Comparison of ENCODE assay signal across 29 cellular contexts in the genomic region with DNA sequence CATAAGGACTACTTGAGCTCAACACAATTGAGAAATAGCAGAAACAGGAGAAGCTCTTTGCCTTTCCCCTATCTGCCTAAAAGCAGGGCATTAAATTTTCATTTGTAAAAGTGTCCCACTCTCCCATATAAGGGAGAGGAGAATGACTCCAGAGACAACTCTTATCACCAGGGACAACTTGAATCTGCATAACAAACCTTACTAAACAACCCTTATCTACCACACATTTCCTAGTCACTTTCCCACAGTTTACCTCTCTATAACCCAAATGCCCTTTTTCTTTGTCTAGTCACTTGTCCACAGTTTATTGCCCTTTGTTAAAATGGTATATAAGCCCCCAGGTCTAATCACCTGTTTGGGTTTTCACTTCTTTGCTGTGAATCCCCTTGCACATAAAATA. TPM values are rescaled to one million over a fixed set of nuclear protein-coding genes. Genes with fewer than 3 reads are reported as not detected.
DNase-seq lines count a peak whose midpoint lies in the region; ATAC-seq, FAIRE-seq and TF ChIP-seq lines count a peak whose summit lies in the region.
"Had no signal": no experiment of that assay in that cellular context is flagged by ENCODE, and none has a peak within 500 bp of the region (broad histone marks: within the 10 kb centered on the region; RNA-seq: fewer than 3 reads in every experiment).

No MANE protein-coding gene starts in this region.

- no peak overlapping the region for H3K9ac ChIP-seq in H1 (replicated peaks in 1 of 4; ENCODE audit: extremely low read depth in 1 of 4, low read depth in 3 of 4, low read length in 3 of 4)

- H3K4me2 ChIP-seq in H1 (ENCODE audit: insufficient read depth in 1 of 2, low read depth in 2 of 2, low read length in 2 of 2): no peak overlapping the region

- H2BK20ac ChIP-seq in H1 (ENCODE audit: low read length): 0 out of 2 replicates have a peak overlapping the region, but pooled peaks have one; percentile 73

- H3K14ac ChIP-seq in H1 (ENCODE audit: insufficient read length): no peak overlapping the region

- FAIRE-seq in HTR-8/SVneo (lab: Jason Lieb, UNC) (peak; percentile 4), H1 (lab: Jason Lieb, UNC) (no peak)
- FAIRE-seq: endometrium, GM12878 had no signal

- H3K23me2 ChIP-seq in H1 (ENCODE audit: low read depth, low read length): no peaks in the 10 kb centered on the region

- ATAC-seq in heart left ventricle (no peak), psoas muscle (peak in 1 of 4 donors; percentile 8), HG03469 (IDR thresholded peaks at IDR 0.05; ENCODE audit: unreplicated experiment) (no peak)
- ATAC-seq: activated CD4-positive, CD25-positive, alpha-beta regulatory T cell treated with anti-CD3 and anti-CD28 coated beads, Interleukin-2, amount 50 U/mL, for 24 hours; CD8-positive, alpha-beta T cell; GM12878; Panc1 had no signal

- H4K20me1 ChIP-seq in H1 (replicated peaks in 1 of 2; ENCODE audit: control insufficient read depth in 1 of 2, insufficient read depth in 2 of 2, low read length in 2 of 2): no peaks in the 10 kb centered on the region

- H4K8ac ChIP-seq in H1 (ENCODE audit: extremely low read depth, insufficient read depth, low read length): no peak overlapping the region

- no peak overlapping the region for H2AK5ac ChIP-seq in H1 (ENCODE audit: low read depth, low read length)

- H3K9me3 ChIP-seq in heart left ventricle (peaks cover 0 to 7% (median 0%) of the 10 kb centered on the region in 12 donors), H1 (ENCODE audit: insufficient read depth in 2 of 2, low read depth in 1 of 2, low read length in 1 of 2) (peaks cover 7 to 11% of the 10 kb centered on the region in 2 experiments; a peak in 2 of 4 replicates), psoas muscle (no peaks in the 10 kb centered on the region)
- H3K9me3 ChIP-seq: adrenal gland, esophagus squamous epithelium, tibial nerve had no signal

- H2BK5ac ChIP-seq in H1 (ENCODE audit: low read depth, low read length): peak overlapping the region; percentile 73; the same call in 1 of the 2 replicates

- H2AFZ ChIP-seq in H1 (ENCODE audit: low read length): no peak overlapping the region

- intact Hi-C loops in heart left ventricle (cut with DNase I) (no loop called here), cardiac septum (cut with DNase I) (no loop called here), psoas muscle (cut with DNase I) (no loop called here)

- H3K4me3 ChIP-seq in heart left ventricle (no peak overlapping the region), H1 (ENCODE audit: extremely low read depth in 1 of 4, insufficient read depth in 2 of 4, low read depth in 3 of 4, low read length in 4 of 4) (no peak overlapping the region), psoas muscle (no peak overlapping the region)
- H3K4me3 ChIP-seq: adrenal gland, esophagus squamous epithelium, GM12878, tibial nerve had no signal

- no peak overlapping the region for H2BK15ac ChIP-seq in H1 (ENCODE audit: low read length)

- in situ Hi-C loops in GM13976 (cut with MboI; ENCODE audit: low sequenced_read_pairs, unreplicated experiment): no loop called here

- no peak overlapping the region for H3K56ac ChIP-seq in H1 (replicated peaks; ENCODE audit: insufficient read length, low read depth, low read length)

- TF ChIP-seq POLR2A in heart left ventricle (IDR thresholded peaks at IDR 0.05): no peak
- no peak for TF ChIP-seq POLR2A in H1 (IDR thresholded peaks at IDR 0.05; ENCODE audit: control extremely low read depth in 1 of 2, low read depth in 2 of 2, low read length in 2 of 2)

- peaks cover 0 to 11% (median 5%) of the 10 kb centered on the region in 12 donors for H3K4me1 ChIP-seq in heart left ventricle
- H3K4me1 ChIP-seq in H1 (replicated peaks in 1 of 4; ENCODE audit: control insufficient read depth in 3 of 4, insufficient read depth in 4 of 4, low read length in 3 of 4): peaks cover 0 to 10% (median 4%) of the 10 kb centered on the region in 4 experiments; a peak in 4 of 7 replicates
- peaks cover 25% of the 10 kb centered on the region for H3K4me1 ChIP-seq in psoas muscle
- H3K4me1 ChIP-seq: tibial nerve had no signal

- peak overlapping the region; percentile 82 for H4K91ac ChIP-seq in H1 (replicated peaks; ENCODE audit: insufficient read length, low read length)

- H2BK12ac ChIP-seq in H1 (ENCODE audit: low read depth, low read length): peak overlapping the region; percentile 64

- H3K36me3 ChIP-seq in heart left ventricle: no peaks in the 10 kb centered on the region
- no peaks in the 10 kb centered on the region for H3K36me3 ChIP-seq in H1 (ENCODE audit: control insufficient read depth in 2 of 4, insufficient read depth in 4 of 4, low read length in 3 of 4)
- no peaks in the 10 kb centered on the region for H3K36me3 ChIP-seq in psoas muscle (ENCODE audit: insufficient read depth in 1 of 2, low read depth in 1 of 2)
- H3K36me3 ChIP-seq: adrenal gland, esophagus squamous epithelium, tibial nerve had no signal

- H3K27me3 ChIP-seq in heart left ventricle (no peaks in the 10 kb centered on the region), H1 (replicated peaks in 1 of 4; ENCODE audit: control insufficient read depth in 3 of 4, extremely low read depth in 1 of 4, insufficient read depth in 3 of 4, low read length in 3 of 4) (no peaks in the 10 kb centered on the region), psoas muscle (ENCODE audit: insufficient read depth in 3 of 3, low read length in 2 of 3) (no peaks in the 10 kb centered on the region)
- H3K27me3 ChIP-seq: adrenal gland, esophagus squamous epithelium, tibial nerve had no signal

- no peaks in the 10 kb centered on the region for H3K79me1 ChIP-seq in H1 (ENCODE audit: low read depth, low read length)

- DNase-seq in heart left ventricle (no peak), cardiac septum (ENCODE audit: low spot score) (no peak), HTR-8/SVneo (ENCODE audit: insufficient read length, low spot score) (no peak), H1 (ENCODE audit: low read depth in 1 of 2, low spot score in 2 of 2) (no peak), psoas muscle (no peak), D341Med (ENCODE audit: low spot score) (no peak), GM13976 (ENCODE audit: low spot score) (no peak)
- DNase-seq: activated CD4-positive, alpha-beta T cell treated with anti-CD3 and anti-CD28 coated beads, Interleukin-2, amount 50 U/mL, for 48 hours; activated CD8-positive, alpha-beta memory T cell treated with anti-CD3 and anti-CD28 coated beads, Interleukin-2, amount 50 U/mL, for 4 hours; activated naive CD4-positive, alpha-beta T cell; adrenal gland; CD8-positive, alpha-beta T cell; dermis blood vessel endothelial cell; DMS 273 treated with DMSO at 0.1 percent for 48 hours; esophagus squamous epithelium; foreskin melanocyte; immature natural killer cell; NCI-H1930; NCI-H345; posterior cingulate gyrus; SHP77 treated with DMSO at 0.1 percent for 48 hours; stimulated activated CD4-positive, alpha-beta T cell treated with anti-CD3 and anti-CD28 coated beads, Interleukin-4, amount 100 ng/mL, for 24 hours; T-helper 2 cell had no signal

- no peak overlapping the region for H4K5ac ChIP-seq in H1 (ENCODE audit: insufficient read length, low read depth, low read length)

- no peaks in the 10 kb centered on the region for H3K79me2 ChIP-seq in H1 (ENCODE audit: control insufficient read depth in 1 of 2, insufficient read depth in 2 of 2, low read length in 2 of 2)

- TF ChIP-seq RAD21 in H1 (IDR thresholded peaks at IDR 0.05 in 1 of 2, conservative IDR thresholded peaks at IDR 0.05 in 1 of 2; ENCODE audit: low read depth in 2 of 2, low read length in 2 of 2): no peak

- TF ChIP-seq EP300 in H1 (IDR thresholded peaks at IDR 0.05; ENCODE audit: borderline replicate concordance in 1 of 2, low read depth in 2 of 2, low read length in 2 of 2): no peak

- H3K23ac ChIP-seq in H1 (ENCODE audit: insufficient read length): no peak overlapping the region

- no peak overlapping the region for H3K18ac ChIP-seq in H1 (ENCODE audit: extremely low read depth, low read length)

- H3K27ac ChIP-seq in heart left ventricle: peak overlapping the region in 9 of 12 donors; percentile 35 to 83 (median 63)
- 0 out of 2 replicates have a peak overlapping the region, but pooled peaks have one; percentile 6 for H3K27ac ChIP-seq in H1 (ENCODE audit: low read depth, low read length)
- H3K27ac ChIP-seq in psoas muscle: peak overlapping the region; percentile 83
- H3K27ac ChIP-seq: adrenal gland, esophagus squamous epithelium, tibial nerve had no signal

- CTCF ChIA-PET in H1 (lab: Charles Lee; ENCODE audit: partially characterized antibody): interaction anchor here (1.2 kb wide), 1 partner anchor 43 kb away, joined by 3 read pairs; no protein-coding TSS in a partner anchor

- TF ChIP-seq CTCF in heart left ventricle (IDR thresholded peaks at IDR 0.05) (no peak), H1 (IDR thresholded peaks at IDR 0.05; ENCODE audit: control extremely low read depth in 1 of 3, insufficient read depth in 1 of 3, low read depth in 1 of 3, low read length in 3 of 3) (no peak), psoas muscle (IDR thresholded peaks at IDR 0.05) (no peak), GM13976 (IDR thresholded peaks at IDR 0.05; ENCODE audit: borderline replicate concordance, control extremely low read depth, extremely low read depth, insufficient read depth, missing control alignments) (no peak)

- H3K4ac ChIP-seq in H1 (replicated peaks; ENCODE audit: insufficient read length, low read depth, low read length): no peak overlapping the region

- POLR2A ChIA-PET in H1 (lab: Charles Lee; ENCODE audit: partially characterized antibody): interaction anchor here (0.5 to 0.6 kb wide), 2 partner anchors 10 to 25 kb away, joined by 3 read pairs; no protein-coding TSS in a partner anchor

- peak overlapping the region; percentile 88 for H2BK120ac ChIP-seq in H1 (replicated peaks; ENCODE audit: low read depth, low read length)

TF ChIP-seq in H1, 55 proteins besides CTCF, POLR2A, EP300 and RAD21:
- TF ChIP-seq YY1 (IDR thresholded peaks at IDR 0.05; ENCODE audit: low read depth, low read length) (no peak), SRF (IDR thresholded peaks at IDR 0.05; ENCODE audit: low read depth, low read length) (peak; percentile 59; the same call in 1 of the 2 replicates)

RNA-seq across cellular contexts. Expression of a gene that starts 37.5 kb away (rescaled TPM):
- total RNA-seq in heart left ventricle (10 to 100 TPM; 25.7 to 65.9 (median 54.1) TPM), cardiac septum (68.4 TPM), psoas muscle (100 to 1,000 TPM in 3 of 4 donors, 10 to 100 TPM in 1; 83.9 to 195 (median 141) TPM)
- polyA plus RNA-seq in heart left ventricle (10 to 100 TPM; 22.6 to 46.2 TPM), H1 (2011; rRNA removed) (33.3 and 43.6 TPM in 2 replicates), psoas muscle (100 to 1,000 TPM in 1 of 3 donors, 10 to 100 TPM in 2; 17.4 to 244 (median 99.6) TPM)
- 126 TPM in 2 replicates for total RNA-seq in H1 (2021; fragmentation: NEBNext Ultra II Directional; extraction: Animal tissue kit (Norgen Biotek cat#: 25700))
- 73.1 TPM for polyA plus RNA-seq in H1 (2011; cell fraction: cytosol; rRNA removed)
- polyA plus RNA-seq in H1 (2011; cell fraction: nucleus; rRNA removed): 18.1 TPM
- 111 to 178 TPM (median 130 TPM) in 4 replicates for polyA plus RNA-seq in H1 (2012, experiment 1 of 2)
- polyA plus RNA-seq in H1 (2012, experiment 2 of 2): 10.8 TPM
- polyA plus RNA-seq in H1 (2013, experiment 1 of 2): 81.3 TPM
- polyA plus RNA-seq in H1 (2013, experiment 2 of 2): 79.6 TPM
- 134 and 140 TPM in 2 replicates for polyA minus RNA-seq in H1 (2011; rRNA and poly(A)+ RNA removed)
- polyA minus RNA-seq in H1 (2011; cell fraction: cytosol; rRNA and poly(A)+ RNA removed): 99.5 TPM
- 116 TPM for polyA minus RNA-seq in H1 (2011; cell fraction: nucleus; rRNA and poly(A)+ RNA removed)

Comparison
In these comparisons a context has a peak if more than half of its experiments do, and no peak if none do; other contexts are left out.
1. H3K27ac ChIP-seq: peak in every context shown above with its lines; median percentile 83 in psoas muscle; 63 in heart left ventricle; 6 in H1.